ENCODE assay signal across 8 cellular contexts in genomic region chr1:246583448-246584185, GRCh38. TPM values are rescaled to one million over a fixed set of nuclear protein-coding genes. Genes with fewer than 3 reads are reported as not detected.
DNase-seq lines count a peak whose midpoint lies in the region; ATAC-seq and TF ChIP-seq lines count a peak whose summit lies in the region.

No MANE protein-coding gene starts in this region.

- DNase-seq in AG10803 (ENCODE audit: low read depth), result peak; percentile 87
- peak; percentile 24 to 29 for DNase-seq in Kasumi-1 (lab: John Stamatoyannopoulos, UW)
- DNase-seq in astrocyte of the spinal cord (ENCODE audit: low read depth, low spot score), result peak; percentile 61
- peak; percentile 64 for DNase-seq in medulla oblongata (ENCODE audit: extremely low spot score)
- no peak for DNase-seq in A172 (ENCODE audit: low spot score)

- H3K4me3 ChIP-seq in AG10803 (ENCODE audit: low read length) (no peak overlapping the region), astrocyte of the spinal cord (ENCODE audit: low read depth, low read length) (no peak overlapping the region)

- ATAC-seq in GM18520 (IDR thresholded peaks at IDR 0.05; ENCODE audit: unreplicated experiment) (no peak), HG02870 (IDR thresholded peaks at IDR 0.05; ENCODE audit: unreplicated experiment) (no peak), GM21381 (IDR thresholded peaks at IDR 0.05; ENCODE audit: unreplicated experiment) (no peak)

- TF ChIP-seq CTCF in AG10803 (conservative IDR thresholded peaks at IDR 0.05; ENCODE audit: low read length), result no peak
- TF ChIP-seq CTCF in astrocyte of the spinal cord (IDR thresholded peaks at IDR 0.05; ENCODE audit: low read depth, low read length), result no peak

- in situ Hi-C loops in astrocyte of the spinal cord (cut with HindIII; ENCODE audit: low sequenced_read_pairs), result no loop called here

RNA-seq across cellular contexts. Expression of gene CNST, which starts 17.4 kb away (rescaled TPM):
- 19.2 and 23.0 TPM in 2 replicates for total RNA-seq in A172 (2014; rRNA removed; shearing (Covaris generic))

RNA-seq across cellular contexts. Expression of gene TFB2M, which starts 17.6 kb away (rescaled TPM):
- total RNA-seq in A172 (2014; rRNA removed; shearing (Covaris generic)), result 37.8 and 40.1 TPM in 2 replicates
